In genomic region chr5:1246711-1247431, GRCh38 we compare ENCODE assay signal across 10 cellular contexts. TPM values are rescaled to one million over a fixed set of nuclear protein-coding genes. Genes with fewer than 3 reads are reported as not detected.
DNase-seq lines count a peak whose midpoint lies in the region; ATAC-seq lines count a peak whose summit lies in the region.
"Had no signal": no experiment of that assay in that cellular context is flagged by ENCODE, and none has a peak within 500 bp of the region (broad histone marks: within the 10 kb centered on the region; RNA-seq: fewer than 3 reads in every experiment).

No MANE protein-coding gene starts in this region.

- H3K4me1 Mint-ChIP-seq in stimulated activated memory B cell treated with anti-CD40 and anti-IgM and Interleukin-4, amounts not matched to agents 10 μg/mL and 1 μg/mL and 100 μg/mL, for 72 hours = no peaks in the 10 kb centered on the region

- no peak for ATAC-seq in GM19467 (IDR thresholded peaks at IDR 0.05; ENCODE audit: unreplicated experiment)
- ATAC-seq in stimulated activated memory B cell treated with anti-CD40 and anti-IgM and Interleukin-4, amounts not matched to agents 10 μg/mL and 1 μg/mL and 100 μg/mL, for 72 hours = no peak

- H3K4me3 Mint-ChIP-seq in stimulated activated memory B cell treated with anti-CD40 and anti-IgM and Interleukin-4, amounts not matched to agents 10 μg/mL and 1 μg/mL and 100 μg/mL, for 72 hours = no peak overlapping the region

- peaks cover 54% of the 10 kb centered on the region for H3K27me3 Mint-ChIP-seq in stimulated activated memory B cell treated with anti-CD40 and anti-IgM and Interleukin-4, amounts not matched to agents 10 μg/mL and 1 μg/mL and 100 μg/mL, for 72 hours

- peak; percentile 42 for DNase-seq in Daoy (ENCODE audit: low read depth)
- peak; percentile 41 for DNase-seq in LoVo (ENCODE audit: low spot score)
- peak; percentile 70 for DNase-seq in astrocyte of the hippocampus (ENCODE audit: low read depth, low spot score)
- DNase-seq in lung microvascular endothelial cell (ENCODE audit: low read depth in 2 of 2) = peak; percentile 40 to 52
- DNase-seq in T-helper 9 cell = no peak
- DNase-seq in medulla oblongata (ENCODE audit: extremely low spot score) = no peak

- H3K27ac Mint-ChIP-seq in stimulated activated memory B cell treated with anti-CD40 and anti-IgM and Interleukin-4, amounts not matched to agents 10 μg/mL and 1 μg/mL and 100 μg/mL, for 72 hours = no peak overlapping the region

- H3K9me3 Mint-ChIP-seq in stimulated activated memory B cell treated with anti-CD40 and anti-IgM and Interleukin-4, amounts not matched to agents 10 μg/mL and 1 μg/mL and 100 μg/mL, for 72 hours = no peaks in the 10 kb centered on the region

- H3K36me3 Mint-ChIP-seq in stimulated activated memory B cell treated with anti-CD40 and anti-IgM and Interleukin-4, amounts not matched to agents 10 μg/mL and 1 μg/mL and 100 μg/mL, for 72 hours = no peaks in the 10 kb centered on the region

RNA-seq across cellular contexts. Expression of gene SLC6A18, which starts 21.7 kb away (rescaled TPM):
- not detected in 2 replicates for total RNA-seq in Daoy (2014; rRNA removed; shearing (Covaris generic))
- not detected in 2 replicates for total RNA-seq in lung microvascular endothelial cell
- total RNA-seq: bronchial epithelial cell, PC-9 had no signal

RNA-seq across cellular contexts. Expression of gene SLC6A19, which starts 45.5 kb away (rescaled TPM):
- not detected in 2 replicates for total RNA-seq in Daoy (2014; rRNA removed; shearing (Covaris generic))
- total RNA-seq in lung microvascular endothelial cell = not detected in 2 replicates
- total RNA-seq: bronchial epithelial cell, PC-9 had no signal

RNA-seq across cellular contexts. Expression of gene TERT, which starts 48.0 kb away (rescaled TPM):
- 3.9 and 8.8 TPM in 2 replicates for total RNA-seq in Daoy (2014; rRNA removed; shearing (Covaris generic))
- total RNA-seq in lung microvascular endothelial cell = not detected in 2 replicates
- total RNA-seq: bronchial epithelial cell had no signal

Comparison
In these comparisons a context has a peak if more than half of its experiments do, and no peak if none do; other contexts are left out.
1. DNase-seq: peak in Daoy (single experiment), LoVo (single experiment), astrocyte of the hippocampus (single experiment) and lung microvascular endothelial cell (2 of 2); none in T-helper 9 cell (single experiment) and medulla oblongata (single experiment).